8 cellular contexts compared by ENCODE assay signal in genomic region chr17:81395600-81396277, GRCh38. TPM values are rescaled to one million over a fixed set of nuclear protein-coding genes. Genes with fewer than 3 reads are reported as not detected.
DNase-seq lines count a peak whose midpoint lies in the region; ATAC-seq and TF ChIP-seq lines count a peak whose summit lies in the region.

No MANE protein-coding gene starts in this region.

- H3K4me1 Mint-ChIP-seq in brain: peaks cover 31% of the 10 kb centered on the region

- H3K4me1 ChIP-seq in right atrium auricular region: peaks cover 0 to 46% of the 10 kb centered on the region in 2 donors
- peaks cover 8% of the 10 kb centered on the region for H3K4me1 ChIP-seq in mesendoderm (ENCODE audit: control insufficient read depth, low read depth, low read length)
- H3K4me1 ChIP-seq in aorta (ENCODE audit: control insufficient read depth in 1 of 2, insufficient read depth in 2 of 2, low read length in 2 of 2): no peaks in the 10 kb centered on the region

- peaks cover 0 to 12% (median 0%) of the 10 kb centered on the region in 5 experiments for H3K9me3 Mint-ChIP-seq in brain

- no peak overlapping the region for H4K5ac ChIP-seq in mesendoderm (ENCODE audit: low read length)

- H3K27me3 Mint-ChIP-seq in brain: peaks cover 32% of the 10 kb centered on the region

- peaks cover 14% of the 10 kb centered on the region for H3K79me1 ChIP-seq in mesendoderm (ENCODE audit: low read length)

- H3K9me3 ChIP-seq in right atrium auricular region (no peaks in the 10 kb centered on the region), aorta (ENCODE audit: control insufficient read depth, low read length) (no peaks in the 10 kb centered on the region)

- intact Hi-C loops in Right ventricle myocardium superior (cut with DNase I) (no loop called here), aorta (cut with DNase I) (loop anchor here (2.0 to 10.0 kb wide), 4 partner anchors 33 to 209 kb away; no protein-coding TSS in a partner anchor)

- H3K9ac ChIP-seq in mesendoderm (ENCODE audit: low read length): peak overlapping the region; percentile 85

- peak overlapping the region; percentile 54 to 77 for H3K4me3 ChIP-seq in right atrium auricular region
- H3K4me3 ChIP-seq in mesendoderm (ENCODE audit: low read length): peak overlapping the region; percentile 92
- H3K4me3 ChIP-seq in aorta (ENCODE audit: low read length in 2 of 2): peak overlapping the region; percentile 66 to 76

- H3K23ac ChIP-seq in mesendoderm (ENCODE audit: low read length): peak overlapping the region; percentile 60

- DNase-seq in right atrium auricular region (ENCODE audit: low spot score): no peak
- DNase-seq in Right ventricle myocardium superior: no peak
- DNase-seq in mesendoderm: no peak
- DNase-seq in aorta: no peak
- DNase-seq in islet precursor cell: no peak
- DNase-seq in GM10266 (ENCODE audit: extremely low spot score): no peak
- DNase-seq in GM03348 (ENCODE audit: low spot score): no peak

- ATAC-seq in Right ventricle myocardium superior (ENCODE audit: poor library complexity) (no peak), aorta (ENCODE audit: low FRiP score) (no peak)

- H2BK5ac ChIP-seq in mesendoderm (ENCODE audit: low read length): peak overlapping the region; percentile 83

- H3K18ac ChIP-seq in mesendoderm (ENCODE audit: low read length): peak overlapping the region; percentile 95

- TF ChIP-seq CTCF in right atrium auricular region (IDR thresholded peaks at IDR 0.05) (no peak), brain (conservative IDR thresholded peaks at IDR 0.05) (peak in 1 of 2 experiments; percentile 9), GM10266 (IDR thresholded peaks at IDR 0.05; ENCODE audit: control insufficient read depth, insufficient read depth, low read depth, missing control alignments) (no peak)

- H3K36me3 Mint-ChIP-seq in brain: peaks cover 4% of the 10 kb centered on the region

- peak overlapping the region; percentile 94 for H3K4ac ChIP-seq in mesendoderm (ENCODE audit: low read depth, low read length)

- H3K27ac Mint-ChIP-seq in brain: peak overlapping the region; percentile 96 to 100 (median 99)

- H3K56ac ChIP-seq in mesendoderm (ENCODE audit: low read length): peak overlapping the region; percentile 97

- peak overlapping the region; percentile 22 for H2BK120ac ChIP-seq in mesendoderm (ENCODE audit: low read depth, low read length)

- H3K4me2 ChIP-seq in mesendoderm (ENCODE audit: low read length): peak overlapping the region; percentile 73

- H3K27ac ChIP-seq in right atrium auricular region (peak overlapping the region; percentile 95 to 98), mesendoderm (ENCODE audit: low read depth, low read length) (peak overlapping the region; percentile 99), aorta (ENCODE audit: low read depth in 1 of 2, low read length in 2 of 2) (peak overlapping the region; percentile 37 to 87)

- H3K27me3 ChIP-seq in right atrium auricular region: no peaks in the 10 kb centered on the region
- H3K27me3 ChIP-seq in mesendoderm (ENCODE audit: insufficient read depth, low read length, poor library complexity): peaks cover 2% of the 10 kb centered on the region
- H3K27me3 ChIP-seq in aorta (ENCODE audit: control insufficient read depth in 1 of 2, insufficient read depth in 2 of 2, low read length in 1 of 2): no peaks in the 10 kb centered on the region

- H2AK5ac ChIP-seq in mesendoderm (ENCODE audit: low read length): peak overlapping the region; percentile 49

- no peak overlapping the region for H2BK15ac ChIP-seq in mesendoderm (replicated peaks; ENCODE audit: low read depth)

- H3K79me2 ChIP-seq in mesendoderm (ENCODE audit: control insufficient read depth, insufficient read depth, low read length): peaks cover 39% of the 10 kb centered on the region

- H3K4me3 Mint-ChIP-seq in brain: peak overlapping the region; percentile 87 to 99 (median 98)

- H3K36me3 ChIP-seq in right atrium auricular region (no peaks in the 10 kb centered on the region), mesendoderm (ENCODE audit: control insufficient read depth, insufficient read depth, low read length) (no peaks in the 10 kb centered on the region), aorta (ENCODE audit: control insufficient read depth in 1 of 2, insufficient read depth in 2 of 2, low read length in 1 of 2) (no peaks in the 10 kb centered on the region)

- no peak overlapping the region for H4K8ac ChIP-seq in mesendoderm (ENCODE audit: low read depth, low read length)

- no CpG with 5 or more reads among the region's 43 CpGs for WGBS in mesendoderm (ENCODE audit: extremely low coverage, insufficient coverage, low lambda C conversion rate)
- WGBS in aorta, 2 donors: 0 to 1% methylated on average over 37 to 43 of the region's 43 CpGs

RNA-seq across cellular contexts. Expression of gene BAHCC1, which starts 0.5 kb away (rescaled TPM):
- 10 to 100 TPM in 1 of 2 donors, 1 to 10 TPM in 1; 5.8 to 12.7 TPM for total RNA-seq in right atrium auricular region
- 8.0 TPM for total RNA-seq in Right ventricle myocardium superior
- 19.5 TPM for polyA plus RNA-seq in brain (ENCODE audit: insufficient read depth, low read depth, low replicate concordance)
- 1.6 TPM for polyA plus RNA-seq in mesendoderm (2013, experiment 1 of 2)
- polyA plus RNA-seq in mesendoderm (2013, experiment 2 of 2): 2.1 TPM
- total RNA-seq in aorta: 10 to 100 TPM; 22.8 to 49.3 TPM
- polyA plus RNA-seq in aorta: 10 to 100 TPM in 1 of 2 donors, 1 to 10 TPM in 1; 3.9 to 16.8 TPM
